ENCODE assay signal across 10 cellular contexts in the genomic region with DNA sequence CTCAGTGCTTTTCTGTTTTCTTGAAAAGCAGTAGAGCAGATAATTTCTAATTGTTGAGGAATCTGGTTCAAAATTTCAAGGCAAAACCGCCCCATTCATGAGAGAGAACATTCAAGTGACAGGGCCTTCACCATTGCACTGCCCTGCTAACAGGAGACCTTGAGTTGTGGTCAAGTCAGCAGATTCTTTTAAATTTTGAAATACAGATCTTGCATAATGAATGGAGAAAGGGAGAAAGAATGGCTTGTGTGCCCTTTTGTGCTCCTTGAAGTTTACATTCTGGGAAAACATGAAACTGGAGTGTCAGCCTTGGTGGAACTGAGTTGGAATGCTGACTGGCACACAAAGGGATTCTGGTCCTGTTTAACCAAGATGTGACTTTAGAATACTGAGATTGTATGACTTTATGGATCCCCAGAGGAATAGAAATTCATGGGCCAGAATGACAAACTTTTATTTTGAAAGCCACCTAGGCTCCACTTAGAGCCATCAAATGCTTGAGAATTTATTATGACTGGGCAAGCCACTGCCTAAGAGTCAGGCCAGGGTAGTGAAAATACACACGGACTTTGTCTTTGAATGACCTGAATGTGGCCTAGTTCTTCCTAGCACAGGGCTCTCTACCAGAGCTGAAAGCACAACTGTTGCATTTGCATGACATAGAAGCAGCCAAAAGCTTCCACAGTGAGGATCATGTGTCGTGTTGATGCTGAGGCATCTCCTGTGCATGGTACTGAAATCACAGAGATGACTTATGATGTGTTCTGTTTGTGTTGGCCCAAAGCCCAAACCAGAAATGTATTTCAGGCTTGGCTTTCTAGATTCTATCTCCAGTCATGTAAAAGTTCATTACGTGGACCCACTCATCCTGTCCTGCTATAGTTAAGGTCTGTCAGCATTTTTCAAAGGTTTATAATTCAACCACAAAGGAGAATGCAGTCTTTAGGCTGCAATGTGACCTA.
A peak's percentile ranks its signal among the peaks of the same experiment; 100 is the strongest.
DNase-seq lines count a peak whose midpoint lies in the region; ATAC-seq, FAIRE-seq and TF ChIP-seq lines count a peak whose summit lies in the region.
"Had no signal": no experiment of that assay in that cellular context is flagged by ENCODE, and none has a peak within 500 bp of the region (broad histone marks: within the 10 kb centered on the region; RNA-seq: fewer than 3 reads in every experiment).

No MANE protein-coding gene starts in this region.

- ATAC-seq in HG03175 (IDR thresholded peaks at IDR 0.05; ENCODE audit: unreplicated experiment) (no peak), HG03095 (IDR thresholded peaks at IDR 0.05; ENCODE audit: unreplicated experiment) (no peak), HG03097 (IDR thresholded peaks at IDR 0.05; ENCODE audit: low FRiP score, unreplicated experiment) (no peak)

- H3K4me1 Mint-ChIP-seq in activated T-helper 1 cell treated with anti-CD3 and anti-CD28 coated beads, Interleukin-12 subunit alpha, Interleukin-12 subunit beta, Interleukin-2, Interleukin-4 antibody, amounts not matched to agents 30 ng/mL and 10 ng/mL and 1 ng/mL, durations not matched to agents 14 hours and 24 hours and 36 hours (ENCODE audit: low read depth) = no peaks in the 10 kb centered on the region

- TF ChIP-seq CTCF in bronchial epithelial cell (IDR thresholded peaks at IDR 0.05; ENCODE audit: insufficient read depth, low read length, severe bottlenecking) = no peak

- no peak overlapping the region for H3K27ac Mint-ChIP-seq in activated T-helper 1 cell treated with anti-CD3 and anti-CD28 coated beads, Interleukin-12 subunit alpha, Interleukin-12 subunit beta, Interleukin-2, Interleukin-4 antibody, amounts not matched to agents 30 ng/mL and 10 ng/mL and 1 ng/mL, durations not matched to agents 14 hours and 24 hours and 36 hours

- H3K4me3 ChIP-seq in bronchial epithelial cell (ENCODE audit: low read depth, low read length) = no peak overlapping the region
- H3K4me3 ChIP-seq: skin epidermis had no signal

- intact Hi-C loops in activated T-helper 1 cell treated with anti-CD3 and anti-CD28 coated beads, Interleukin-12 subunit alpha, Interleukin-12 subunit beta, Interleukin-2, Interleukin-4 antibody, amounts not matched to agents 30 ng/mL and 10 ng/mL and 1 ng/mL, durations not matched to agents 14 hours and 24 hours and 36 hours (cut with micrococcal nuclease) = no loop called here

- no peaks in the 10 kb centered on the region for H3K36me3 ChIP-seq in bronchial epithelial cell (ENCODE audit: control insufficient read depth, insufficient read depth, low read length)

- H3K27me3 ChIP-seq in bronchial epithelial cell (ENCODE audit: control insufficient read depth, insufficient read depth, low read length) = no peaks in the 10 kb centered on the region

- no peaks in the 10 kb centered on the region for H3K36me3 Mint-ChIP-seq in activated T-helper 1 cell treated with anti-CD3 and anti-CD28 coated beads, Interleukin-12 subunit alpha, Interleukin-12 subunit beta, Interleukin-2, Interleukin-4 antibody, amounts not matched to agents 30 ng/mL and 10 ng/mL and 1 ng/mL, durations not matched to agents 14 hours and 24 hours and 36 hours (ENCODE audit: low read depth)

- FAIRE-seq in HTR-8/SVneo (lab: Jason Lieb, UNC) (peak; percentile 86), bronchial epithelial cell (lab: Jason Lieb, UNC) (peak; percentile 91)
- FAIRE-seq: TTC549 had no signal

- H3K9me3 Mint-ChIP-seq in activated T-helper 1 cell treated with anti-CD3 and anti-CD28 coated beads, Interleukin-12 subunit alpha, Interleukin-12 subunit beta, Interleukin-2, Interleukin-4 antibody, amounts not matched to agents 30 ng/mL and 10 ng/mL and 1 ng/mL, durations not matched to agents 14 hours and 24 hours and 36 hours = no peaks in the 10 kb centered on the region

- no peak overlapping the region for H3K4me3 Mint-ChIP-seq in activated T-helper 1 cell treated with anti-CD3 and anti-CD28 coated beads, Interleukin-12 subunit alpha, Interleukin-12 subunit beta, Interleukin-2, Interleukin-4 antibody, amounts not matched to agents 30 ng/mL and 10 ng/mL and 1 ng/mL, durations not matched to agents 14 hours and 24 hours and 36 hours

- DNase-seq in A172 (ENCODE audit: low spot score) (peak; percentile 90), HTR-8/SVneo (ENCODE audit: insufficient read length, low spot score) (peak; percentile 72), bronchial epithelial cell (ENCODE audit: low read depth) (peak; percentile 98), left kidney (ENCODE audit: low read depth, low spot score) (peak; percentile 75)
- DNase-seq in activated T-helper 1 cell treated with anti-CD3 and anti-CD28 coated beads, Interleukin-12 subunit alpha, Interleukin-12 subunit beta, Interleukin-2, Interleukin-4 antibody, amounts not matched to agents 30 ng/mL and 10 ng/mL and 1 ng/mL, durations not matched to agents 14 hours and 24 hours and 36 hours (ENCODE audit: low spot score) = no peak

- peaks cover 8% of the 10 kb centered on the region for H3K27me3 Mint-ChIP-seq in activated T-helper 1 cell treated with anti-CD3 and anti-CD28 coated beads, Interleukin-12 subunit alpha, Interleukin-12 subunit beta, Interleukin-2, Interleukin-4 antibody, amounts not matched to agents 30 ng/mL and 10 ng/mL and 1 ng/mL, durations not matched to agents 14 hours and 24 hours and 36 hours (ENCODE audit: insufficient read depth)
